Comparison of ENCODE assay signal across 8 cellular contexts in genomic region chr2:216636570-216637450, GRCh38. TPM values are rescaled to one million over a fixed set of nuclear protein-coding genes. Genes with fewer than 3 reads are reported as not detected.
DNase-seq lines count a peak whose midpoint lies in the region; ATAC-seq and TF ChIP-seq lines count a peak whose summit lies in the region.

No MANE protein-coding gene starts in this region.

- peak overlapping the region; percentile 28 for H3K27ac ChIP-seq in HCT116 (ENCODE audit: low read depth, low read length)
- H3K27ac ChIP-seq in PC-3 (ENCODE audit: low read length), result peak overlapping the region; percentile 29

- H3K4me2 ChIP-seq in HCT116 (ENCODE audit: low read length) (peak overlapping the region; percentile 95), PC-3 (ENCODE audit: low read length) (peak overlapping the region; percentile 32)

- H3K9ac ChIP-seq in HCT116 (ENCODE audit: low read length), result peak overlapping the region; percentile 44
- H3K9ac ChIP-seq in PC-3 (ENCODE audit: low read length), result no peak overlapping the region

- H3K9me2 ChIP-seq in HCT116 (ENCODE audit: insufficient read depth), result no peaks in the 10 kb centered on the region
- H3K9me2 ChIP-seq in PC-3 (replicated peaks; ENCODE audit: low read length), result no peaks in the 10 kb centered on the region

- ATAC-seq in HCT116 (peak; percentile 79), PC-3 (peak; percentile 81), HG03108 (IDR thresholded peaks at IDR 0.05; ENCODE audit: unreplicated experiment) (no peak), GM19455 (IDR thresholded peaks at IDR 0.05; ENCODE audit: unreplicated experiment) (no peak), HG02885 (IDR thresholded peaks at IDR 0.05; ENCODE audit: poor library complexity, unreplicated experiment) (no peak)

- H3F3A ChIP-seq in PC-3 (ENCODE audit: low read length, unreplicated experiment), result no peaks in the 10 kb centered on the region

- no TSS peak for BruUV-seq in HCT116 (replicated peaks; lab: Mats Ljungman, UMichigan)
- no TSS peak for BruUV-seq in PC-3 (replicated peaks; lab: Mats Ljungman, UMichigan)

- H3K36me3 ChIP-seq in HCT116 (ENCODE audit: control insufficient read depth in 1 of 2, insufficient read depth in 2 of 2, low read length in 2 of 2) (0 out of 4 replicates have a peak, but pooled peaks cover 2 to 5% of the 10 kb centered on the region in 2 experiments), PC-3 (ENCODE audit: low read depth, low read length) (no peaks in the 10 kb centered on the region)

- peaks cover 29% of the 10 kb centered on the region for H3K79me2 ChIP-seq in HCT116 (ENCODE audit: insufficient read depth, low read length)
- H3K79me2 ChIP-seq in PC-3 (ENCODE audit: low read length), result peaks cover 28% of the 10 kb centered on the region

- no peak overlapping the region for H2AFZ ChIP-seq in HCT116 (ENCODE audit: low read depth, low read length, poor library complexity, severe bottlenecking)
- H2AFZ ChIP-seq in PC-3 (ENCODE audit: low read length), result no peak overlapping the region

- H4K20me1 ChIP-seq in HCT116 (ENCODE audit: insufficient read depth) (no peaks in the 10 kb centered on the region), PC-3 (ENCODE audit: low read length) (no peaks in the 10 kb centered on the region)

- H3K4me3 ChIP-seq in HCT116 (replicated peaks in 1 of 2; ENCODE audit: low read depth in 1 of 2, low read length in 2 of 2), result peak overlapping the region; percentile 20 to 42
- H3K4me3 ChIP-seq in PC-3 (ENCODE audit: low read length), result no peak overlapping the region
- no peak overlapping the region for H3K4me3 ChIP-seq in fibroblast of mammary gland (ENCODE audit: control insufficient read depth, low read depth, low read length)

- 0 out of 2 replicates have a peak, but pooled peaks have one; percentile 27 for TF ChIP-seq RAD21 in HCT116 (IDR thresholded peaks at IDR 0.05; ENCODE audit: low read depth)

- no peak for TF ChIP-seq POLR2A in HCT116 (IDR thresholded peaks at IDR 0.05; ENCODE audit: borderline replicate concordance, extremely low read depth, insufficient read depth, insufficient read length)

- CTCF ChIA-PET in HCT116 (lab: Charles Lee) (no interaction called here), PC-3 (lab: Charles Lee) (no interaction called here)

- H3K9me3 ChIP-seq in HCT116 (ENCODE audit: control insufficient read depth in 1 of 2, insufficient read depth in 1 of 2, low read depth in 1 of 2, low read length in 2 of 2) (no peaks in the 10 kb centered on the region), PC-3 (ENCODE audit: low read length) (no peaks in the 10 kb centered on the region)

- RAD21 ChIA-PET in HCT116 (lab: Charles Lee; ENCODE audit: low non-redundant PET in 1 of 2, low total read pairs in 2 of 2, uncharacterized antibody in 2 of 2, unreplicated experiment in 2 of 2), result no interaction called here

- no peak for TF ChIP-seq CTCF in HCT116 (IDR thresholded peaks at IDR 0.05 in 2 of 3, conservative IDR thresholded peaks at IDR 0.05 in 1 of 3; ENCODE audit: borderline replicate concordance in 1 of 3, insufficient read depth in 1 of 3, low read depth in 2 of 3, low read length in 2 of 3)
- TF ChIP-seq CTCF in PC-3 (conservative IDR thresholded peaks at IDR 0.05; ENCODE audit: low read depth, low read length), result no peak
- no peak for TF ChIP-seq CTCF in fibroblast of mammary gland (conservative IDR thresholded peaks at IDR 0.05; ENCODE audit: control insufficient read depth, insufficient read depth, low read depth, low read length)

- intact Hi-C loops in HCT116 (cut with micrococcal nuclease), result no loop called here
- intact Hi-C loops in PC-3 (cut with micrococcal nuclease), result no loop called here

- POLR2A ChIA-PET in HCT116 (lab: Charles Lee), result no interaction called here
- POLR2A ChIA-PET in PC-3 (lab: Charles Lee; ENCODE audit: unreplicated experiment), result interaction anchor here (0.6 kb wide), 1 partner anchor 1559 kb away, joined by 4 read pairs; no protein-coding TSS in a partner anchor

- DNase-seq in HCT116 (ENCODE audit: low read depth, low spot score) (peak; percentile 64), PC-3 (peak; percentile 88), fibroblast of mammary gland (ENCODE audit: low read depth) (peak; percentile 40), renal cortical epithelial cell (ENCODE audit: low read depth) (peak; percentile 58), RPMI8226 (no peak)

- H3K4me1 ChIP-seq in HCT116 (ENCODE audit: control insufficient read depth in 1 of 2, insufficient read depth in 2 of 2, low read length in 2 of 2) (peaks cover 35 to 50% of the 10 kb centered on the region in 2 experiments), PC-3 (ENCODE audit: insufficient read depth, low read length) (peaks cover 38% of the 10 kb centered on the region)

- H3K27me3 ChIP-seq in HCT116 (ENCODE audit: insufficient read depth, low read length), result no peaks in the 10 kb centered on the region
- H3K27me3 ChIP-seq in PC-3 (ENCODE audit: low read length), result peaks cover 9% of the 10 kb centered on the region

TF ChIP-seq in HCT116, 20 proteins besides CTCF, POLR2A, EP300 and RAD21 (continues in another document):
- TF ChIP-seq EZH2 (IDR thresholded peaks at IDR 0.05) (no peak), TCF7L2 (IDR thresholded peaks at IDR 0.05; ENCODE audit: borderline replicate concordance, extremely low read depth, insufficient read depth, insufficient read length) (peak; percentile 30), SP1 (IDR thresholded peaks at IDR 0.05; ENCODE audit: low read depth) (peak; percentile 86), ZBTB33 (IDR thresholded peaks at IDR 0.05; ENCODE audit: extremely low read depth, insufficient replicate concordance, low read length) (no peak), FOSL1 (IDR thresholded peaks at IDR 0.05; ENCODE audit: low read depth) (peak; percentile 40), EZH2phosphoT487 (IDR thresholded peaks at IDR 0.05; ENCODE audit: borderline replicate concordance) (no peak), CBX3 (IDR thresholded peaks at IDR 0.05; ENCODE audit: low read depth) (peak; percentile 89), ZFX (IDR thresholded peaks at IDR 0.05) (no peak), JUND (IDR thresholded peaks at IDR 0.05) (no peak; the same call in 1 of the 2 replicates), CEBPB (IDR thresholded peaks at IDR 0.05; ENCODE audit: low read depth) (no peak), POLR2AphosphoS5 (IDR thresholded peaks at IDR 0.05; ENCODE audit: low read depth, low read length) (peak; percentile 39; the same call in 1 of the 2 replicates), YY1 (IDR thresholded peaks at IDR 0.05; ENCODE audit: extremely low read depth, insufficient replicate concordance, low read depth, low read length) (peak; percentile 44), SRF (IDR thresholded peaks at IDR 0.05; ENCODE audit: low read depth) (no peak)
- TF ChIP-seq, protein P1, sequence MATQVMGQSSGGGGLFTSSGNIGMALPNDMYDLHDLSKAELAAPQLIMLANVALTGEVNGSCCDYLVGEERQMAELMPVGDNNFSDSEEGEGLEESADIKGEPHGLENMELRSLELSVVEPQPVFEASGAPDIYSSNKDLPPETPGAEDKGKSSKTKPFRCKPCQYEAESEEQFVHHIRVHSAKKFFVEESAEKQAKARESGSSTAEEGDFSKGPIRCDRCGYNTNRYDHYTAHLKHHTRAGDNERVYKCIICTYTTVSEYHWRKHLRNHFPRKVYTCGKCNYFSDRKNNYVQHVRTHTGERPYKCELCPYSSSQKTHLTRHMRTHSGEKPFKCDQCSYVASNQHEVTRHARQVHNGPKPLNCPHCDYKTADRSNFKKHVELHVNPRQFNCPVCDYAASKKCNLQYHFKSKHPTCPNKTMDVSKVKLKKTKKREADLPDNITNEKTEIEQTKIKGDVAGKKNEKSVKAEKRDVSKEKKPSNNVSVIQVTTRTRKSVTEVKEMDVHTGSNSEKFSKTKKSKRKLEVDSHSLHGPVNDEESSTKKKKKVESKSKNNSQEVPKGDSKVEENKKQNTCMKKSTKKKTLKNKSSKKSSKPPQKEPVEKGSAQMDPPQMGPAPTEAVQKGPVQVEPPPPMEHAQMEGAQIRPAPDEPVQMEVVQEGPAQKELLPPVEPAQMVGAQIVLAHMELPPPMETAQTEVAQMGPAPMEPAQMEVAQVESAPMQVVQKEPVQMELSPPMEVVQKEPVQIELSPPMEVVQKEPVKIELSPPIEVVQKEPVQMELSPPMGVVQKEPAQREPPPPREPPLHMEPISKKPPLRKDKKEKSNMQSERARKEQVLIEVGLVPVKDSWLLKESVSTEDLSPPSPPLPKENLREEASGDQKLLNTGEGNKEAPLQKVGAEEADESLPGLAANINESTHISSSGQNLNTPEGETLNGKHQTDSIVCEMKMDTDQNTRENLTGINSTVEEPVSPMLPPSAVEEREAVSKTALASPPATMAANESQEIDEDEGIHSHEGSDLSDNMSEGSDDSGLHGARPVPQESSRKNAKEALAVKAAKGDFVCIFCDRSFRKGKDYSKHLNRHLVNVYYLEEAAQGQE (IDR thresholded peaks at IDR 0.05; ENCODE audit: low read depth), result no peak
- TF ChIP-seq, protein P2, sequence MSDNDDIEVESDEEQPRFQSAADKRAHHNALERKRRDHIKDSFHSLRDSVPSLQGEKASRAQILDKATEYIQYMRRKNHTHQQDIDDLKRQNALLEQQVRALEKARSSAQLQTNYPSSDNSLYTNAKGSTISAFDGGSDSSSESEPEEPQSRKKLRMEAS (IDR thresholded peaks at IDR 0.05), result peak; percentile 64
- TF ChIP-seq, protein P3, sequence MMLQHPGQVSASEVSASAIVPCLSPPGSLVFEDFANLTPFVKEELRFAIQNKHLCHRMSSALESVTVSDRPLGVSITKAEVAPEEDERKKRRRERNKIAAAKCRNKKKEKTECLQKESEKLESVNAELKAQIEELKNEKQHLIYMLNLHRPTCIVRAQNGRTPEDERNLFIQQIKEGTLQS (IDR thresholded peaks at IDR 0.05), result no peak

RNA-seq across cellular contexts. Expression of gene IGFBP2, which starts 3.6 kb away (rescaled TPM):
- total RNA-seq in HCT116 (2021; ENCODE audit: unreplicated experiment) (143 TPM), PC-3 (2014; rRNA removed) (174 and 183 TPM in 2 replicates), renal cortical epithelial cell (42.6 and 151 TPM in 2 replicates)
- 167 and 179 TPM in 2 replicates for polyA plus RNA-seq in HCT116 (2012)

RNA-seq across cellular contexts. Expression of gene IGFBP5, which starts 58.5 kb away (rescaled TPM):
- 3.9 TPM for total RNA-seq in HCT116 (2021; ENCODE audit: unreplicated experiment)
- polyA plus RNA-seq in HCT116 (2012), result 0.01 TPM in 2 replicates
- total RNA-seq in PC-3 (2014; rRNA removed), result 140 and 157 TPM in 2 replicates
- 8.9 and 229 TPM in 2 replicates for total RNA-seq in renal cortical epithelial cell

Comparison
In these comparisons a context has a peak if more than half of its experiments do, and no peak if none do; other contexts are left out.
1. ATAC-seq: peak in HCT116 (single experiment) and PC-3 (single experiment); none in HG03108 (single experiment), GM19455 (single experiment) and HG02885 (single experiment).
2. H3K4me3 ChIP-seq: peak in HCT116 (2 of 2); none in PC-3 (single experiment) and fibroblast of mammary gland (single experiment).